In the genomic region with DNA sequence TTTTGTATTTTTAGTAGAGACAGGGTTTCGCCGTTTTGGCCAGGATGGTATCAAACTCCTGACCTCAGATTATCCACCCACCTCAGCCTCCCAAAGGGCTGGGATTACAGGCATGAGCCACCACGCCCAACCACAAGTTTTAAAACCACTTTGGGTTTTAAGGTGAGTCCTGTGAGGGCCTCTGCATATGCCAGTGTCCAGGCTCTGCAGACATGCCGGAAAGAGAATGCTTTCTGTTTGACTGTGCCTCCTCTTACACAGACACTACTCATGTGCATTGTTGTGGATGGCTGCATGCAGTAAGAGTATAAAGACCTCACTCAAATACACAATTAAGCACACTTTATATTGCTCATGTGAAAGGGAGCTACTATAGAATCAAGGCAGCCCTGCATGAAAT, we compare ENCODE assay signal across 19 cellular contexts.
"Had no signal": no experiment of that assay in that cellular context is flagged by ENCODE, and none has a peak within 500 bp of the region (broad histone marks: within the 10 kb centered on the region; RNA-seq: fewer than 3 reads in every experiment).

No MANE protein-coding gene starts in this region.

- H3K4me3 ChIP-seq: coronary artery, gastroesophageal sphincter, ovary, thoracic aorta, upper lobe of right lung had no signal

- H3K27ac ChIP-seq: brain microvascular endothelial cell, coronary artery, gastroesophageal sphincter, ovary, thoracic aorta, upper lobe of right lung had no signal

- DNase-seq: activated CD4-positive, alpha-beta T cell treated with anti-CD3 and anti-CD28 coated beads, Interleukin-2, amount 10 ng/mL, durations not matched to agents 24 days and 14 days; activated CD8-positive, alpha-beta memory T cell treated with anti-CD3 and anti-CD28 coated beads, Interleukin-2, amount 50 U/mL, for 4 hours; activated CD8-positive, alpha-beta T cell treated with anti-CD3 and anti-CD28 coated beads, Interleukin-2, amount 10 ng/mL, durations not matched to agents 7 days and 5 days; activated effector memory CD4-positive, alpha-beta T cell treated with anti-CD3 and anti-CD28 coated beads, Interleukin-2, amount 50 U/mL, for 16 hours; activated naive CD4-positive, alpha-beta T cell treated with anti-CD3 and anti-CD28 coated beads, Interleukin-2, amount 50 U/mL, for 16 hours; activated T-cell treated with anti-CD3 and anti-CD28 coated beads, Interleukin-2, amount 50 U/mL, for 48 hours; aorta; brain microvascular endothelial cell; mesendoderm; naive thymus-derived CD8-positive, alpha-beta T cell; ovary; stimulated activated CD4-positive, alpha-beta T cell treated with anti-CD3 and anti-CD28 coated beads, Interleukin-4, amount 100 ng/mL, for 24 hours; stimulated activated naive B cell treated with anti-CD40 and anti-IgM and Interleukin-4, amounts not matched to agents 10 μg/mL and 1 μg/mL and 100 μg/mL, for 72 hours; T1000; upper lobe of right lung had no signal

- H3K27me3 ChIP-seq: brain microvascular endothelial cell, gastroesophageal sphincter, ovary, upper lobe of right lung had no signal

- H3K36me3 Mint-ChIP-seq: naive thymus-derived CD8-positive, alpha-beta T cell; stimulated activated naive B cell treated with anti-CD40 and anti-IgM and Interleukin-4, amounts not matched to agents 10 μg/mL and 1 μg/mL and 100 μg/mL, for 72 hours had no signal

- H3K36me3 ChIP-seq: brain microvascular endothelial cell, gastroesophageal sphincter, ovary, thoracic aorta, upper lobe of right lung had no signal

- H3K27me3 Mint-ChIP-seq: naive thymus-derived CD8-positive, alpha-beta T cell had no signal

- H3K9me3 Mint-ChIP-seq: naive thymus-derived CD8-positive, alpha-beta T cell; stimulated activated naive B cell treated with anti-CD40 and anti-IgM and Interleukin-4, amounts not matched to agents 10 μg/mL and 1 μg/mL and 100 μg/mL, for 72 hours had no signal

- H3K4me3 Mint-ChIP-seq: activated CD4-positive, alpha-beta T cell treated with anti-CD3 and anti-CD28 coated beads, Interleukin-2, amount 10 ng/mL, durations not matched to agents 24 days and 14 days; activated CD8-positive, alpha-beta T cell treated with anti-CD3 and anti-CD28 coated beads, Interleukin-2, amount 10 ng/mL, durations not matched to agents 7 days and 5 days; naive thymus-derived CD8-positive, alpha-beta T cell; stimulated activated naive B cell treated with anti-CD40 and anti-IgM and Interleukin-4, amounts not matched to agents 10 μg/mL and 1 μg/mL and 100 μg/mL, for 72 hours had no signal

- H3K9me3 ChIP-seq: gastroesophageal sphincter, ovary, thoracic aorta, upper lobe of right lung had no signal

- H3K27ac Mint-ChIP-seq: activated CD4-positive, alpha-beta T cell treated with anti-CD3 and anti-CD28 coated beads, Interleukin-2, amount 10 ng/mL, durations not matched to agents 24 days and 14 days; activated CD8-positive, alpha-beta T cell treated with anti-CD3 and anti-CD28 coated beads, Interleukin-2, amount 10 ng/mL, durations not matched to agents 7 days and 5 days; stimulated activated naive B cell treated with anti-CD40 and anti-IgM and Interleukin-4, amounts not matched to agents 10 μg/mL and 1 μg/mL and 100 μg/mL, for 72 hours had no signal

- ATAC-seq: activated CD8-positive, alpha-beta T cell treated with anti-CD3 and anti-CD28 coated beads, Interleukin-2, amount 10 ng/mL, durations not matched to agents 7 days and 5 days; gastroesophageal sphincter; naive thymus-derived CD8-positive, alpha-beta T cell; sciatic nerve; upper lobe of right lung had no signal
